In genomic region chr6:21310736-21311135, GRCh38 we compare ENCODE assay signal across 33 cellular contexts.
DNase-seq lines count a peak whose midpoint lies in the region; ATAC-seq and TF ChIP-seq lines count a peak whose summit lies in the region.
"Had no signal": no experiment of that assay in that cellular context is flagged by ENCODE, and none has a peak within 500 bp of the region (broad histone marks: within the 10 kb centered on the region; RNA-seq: fewer than 3 reads in every experiment).

No MANE protein-coding gene starts in this region.

- H2BK12ac ChIP-seq in H9 (ENCODE audit: insufficient read length, low read depth, low read length): no peak overlapping the region

- H3K9me2 ChIP-seq in neural cell (ENCODE audit: insufficient read depth, low read length): no peaks in the 10 kb centered on the region

- H4K5ac ChIP-seq in H9 (ENCODE audit: insufficient read length, low read depth, low read length): no peak overlapping the region

- no peak overlapping the region for H2BK20ac ChIP-seq in H9 (ENCODE audit: low read depth, low read length, poor library complexity, severe bottlenecking)

- H3K9me3 Mint-ChIP-seq in H9 (no peaks in the 10 kb centered on the region), brain (no peaks in the 10 kb centered on the region)
- H3K9me3 Mint-ChIP-seq: CD14-positive monocyte; CD4-positive, alpha-beta memory T cell; CD4-positive, alpha-beta T cell; CD8-positive, alpha-beta T cell had no signal

- no peak overlapping the region for H3K4me2 ChIP-seq in H9 (ENCODE audit: insufficient read depth, insufficient read length, low read length)
- no peak overlapping the region for H3K4me2 ChIP-seq in neural cell (ENCODE audit: low read length)
- H3K4me2 ChIP-seq: A549; BLaER1; BLaER1 treated with 17β-estradiol and CSF1 and Interleukin-3, amounts not matched to agents 10 nM and 100 nM had no signal

- no peaks in the 10 kb centered on the region for H3K23me2 ChIP-seq in H9 (ENCODE audit: insufficient read length, low read depth, low read length, poor library complexity, severe bottlenecking)

- H3K56ac ChIP-seq in H9 (ENCODE audit: insufficient read length, low read depth, low read length): no peak overlapping the region

- no peak for TF ChIP-seq EP300 in neural cell (conservative IDR thresholded peaks at IDR 0.05; ENCODE audit: poor library complexity, severe bottlenecking)

- no peak overlapping the region for H2AFZ ChIP-seq in H9 (ENCODE audit: low read length)
- no peak overlapping the region for H2AFZ ChIP-seq in neural cell (ENCODE audit: low read depth, low read length)

- H2BK120ac ChIP-seq in H9 (ENCODE audit: low read depth, low read length, poor library complexity, severe bottlenecking): no peak overlapping the region

- H3K9ac ChIP-seq in H9 (ENCODE audit: extremely low read depth, insufficient read length, low read length) (no peak overlapping the region), neural cell (ENCODE audit: low read length) (no peak overlapping the region)
- H3K9ac ChIP-seq: BLaER1; BLaER1 treated with 17β-estradiol and CSF1 and Interleukin-3, amounts not matched to agents 10 nM and 100 nM had no signal

- H3T11ph ChIP-seq in H9 (ENCODE audit: low read length): no peak overlapping the region

- H3K4me1 Mint-ChIP-seq in H9 (peaks cover 9 to 11% of the 10 kb centered on the region in 2 experiments), brain (peaks cover 48% of the 10 kb centered on the region)
- H3K4me1 Mint-ChIP-seq: B cell; CD4-positive, alpha-beta memory T cell; CD4-positive, CD25-positive, alpha-beta regulatory T cell; CD8-positive, alpha-beta memory T cell had no signal

- peak overlapping the region; percentile 32 for H3K4me3 ChIP-seq in neural cell (ENCODE audit: low read length)
- H3K4me3 ChIP-seq: A549; BLaER1; BLaER1 treated with 17β-estradiol and CSF1 and Interleukin-3, amounts not matched to agents 10 nM and 100 nM had no signal

- H3K79me1 ChIP-seq in H9 (ENCODE audit: insufficient read depth, low read depth, low read length, poor library complexity, severe bottlenecking): no peaks in the 10 kb centered on the region

- H3F3A ChIP-seq in neural cell (ENCODE audit: insufficient read depth, low read length, poor library complexity, severe bottlenecking): no peaks in the 10 kb centered on the region

- H3K27me3 Mint-ChIP-seq in H9 (ENCODE audit: low read depth): no peaks in the 10 kb centered on the region; the same call in 1 of the 2 replicates
- H3K27me3 Mint-ChIP-seq in brain: no peaks in the 10 kb centered on the region
- H3K27me3 Mint-ChIP-seq: CD4-positive, alpha-beta memory T cell had no signal

- no peak for TF ChIP-seq RAD21 in neural cell (conservative IDR thresholded peaks at IDR 0.05)

- H3K79me2 ChIP-seq in H9 (ENCODE audit: insufficient read depth, low read length) (no peaks in the 10 kb centered on the region), neural cell (replicated peaks; ENCODE audit: insufficient read depth, low read length) (no peaks in the 10 kb centered on the region)

- DNase-seq in H9 (no peak), retina (peak; percentile 65), mucosa of gallbladder (ENCODE audit: low spot score) (no peak), NCI-H187 (lab: John Stamatoyannopoulos, UW) (no peak), NCI-H226 (no peak)
- DNase-seq: 8988T; ACHN; AML-193; BE2C; Caco-2; Calu3; CD4-positive, alpha-beta memory T cell; CD4-positive, alpha-beta T cell; CD4-positive, CD25-positive, alpha-beta regulatory T cell; CD8-positive, alpha-beta memory T cell; CD8-positive, alpha-beta T cell; COR-L47; DMS 273 treated with DMSO at 0.1 percent for 48 hours; DMS153; DMS53; DMS79; DND-41; EL had no signal

- no peak overlapping the region for H2BK15ac ChIP-seq in H9 (ENCODE audit: low read depth, low read length)

- H2BK5ac ChIP-seq in H9 (ENCODE audit: insufficient read length, low read length): no peak overlapping the region

- no peak overlapping the region for H3K27ac ChIP-seq in H9 (ENCODE audit: insufficient read length, low read depth, low read length)
- peak overlapping the region; percentile 65 for H3K27ac ChIP-seq in neural cell (ENCODE audit: low read length)
- H3K27ac ChIP-seq: 22Rv1; A549; BLaER1; BLaER1 treated with 17β-estradiol and CSF1 and Interleukin-3, amounts not matched to agents 10 nM and 100 nM; C4-2B had no signal

- H3K27me3 ChIP-seq in H9 (ENCODE audit: insufficient read depth, low read length) (no peaks in the 10 kb centered on the region), neural cell (ENCODE audit: insufficient read depth, low read depth, low read length) (no peaks in the 10 kb centered on the region)
- H3K27me3 ChIP-seq: BE2C; BLaER1; BLaER1 treated with 17β-estradiol and CSF1 and Interleukin-3, amounts not matched to agents 10 nM and 100 nM had no signal

- TF ChIP-seq CTCF in H9 (conservative IDR thresholded peaks at IDR 0.05) (no peak), brain (conservative IDR thresholded peaks at IDR 0.05) (no peak), neural cell (IDR thresholded peaks at IDR 0.05; ENCODE audit: poor library complexity, severe bottlenecking) (no peak)

- H3K36me3 Mint-ChIP-seq in H9 (ENCODE audit: insufficient read depth in 1 of 3, low read depth in 3 of 3) (no peaks in the 10 kb centered on the region), brain (no peaks in the 10 kb centered on the region)
- H3K36me3 Mint-ChIP-seq: CD14-positive monocyte; CD4-positive, alpha-beta memory T cell; CD4-positive, CD25-positive, alpha-beta regulatory T cell; CD8-positive, alpha-beta memory T cell; CD8-positive, alpha-beta T cell had no signal

- no peak overlapping the region for H3K4ac ChIP-seq in H9 (ENCODE audit: low read depth, low read length)

- H3K27ac Mint-ChIP-seq in H9 (peak overlapping the region in 2 of 3 experiments; percentile 23 to 66; a peak in 2 of 7 replicates), brain (peak overlapping the region in 4 of 5 experiments; percentile 16 to 97 (median 74))
- H3K27ac Mint-ChIP-seq: B cell; CD14-positive monocyte; CD4-positive, alpha-beta memory T cell; CD4-positive, alpha-beta T cell; CD4-positive, CD25-positive, alpha-beta regulatory T cell; CD8-positive, alpha-beta memory T cell; CD8-positive, alpha-beta T cell had no signal

- no peaks in the 10 kb centered on the region for H3K36me3 ChIP-seq in neural cell (ENCODE audit: insufficient read depth, low read length)
- H3K36me3 ChIP-seq: BE2C; BLaER1; BLaER1 treated with 17β-estradiol and CSF1 and Interleukin-3, amounts not matched to agents 10 nM and 100 nM had no signal

- H4K91ac ChIP-seq in H9 (ENCODE audit: insufficient read length, low read depth, low read length): no peak overlapping the region

- WGBS in H9 (ENCODE audit: extremely low coverage, insufficient read length, low lambda C conversion rate): no CpG with 5 or more reads among the region's 10 CpGs

- no peak overlapping the region for H3K4me3 Mint-ChIP-seq in H9
- H3K4me3 Mint-ChIP-seq in brain: peak overlapping the region in 3 of 5 experiments; percentile 23 to 50 (median 23)
- H3K4me3 Mint-ChIP-seq: B cell; CD14-positive monocyte; CD4-positive, alpha-beta memory T cell; CD4-positive, alpha-beta T cell; CD4-positive, CD25-positive, alpha-beta regulatory T cell; CD8-positive, alpha-beta memory T cell; CD8-positive, alpha-beta T cell had no signal

- H4K8ac ChIP-seq in H9 (replicated peaks; ENCODE audit: insufficient read length, low read depth, low read length): no peak overlapping the region

- no peak for ATAC-seq in GM18858 (IDR thresholded peaks at IDR 0.05; ENCODE audit: unreplicated experiment)
- ATAC-seq: A549; CD8-positive, alpha-beta T cell had no signal

- H3K14ac ChIP-seq in H9 (ENCODE audit: insufficient read depth, low read length): no peak overlapping the region

- H3K9me3 ChIP-seq in H9 (ENCODE audit: control insufficient read depth, low read depth, low read length): no peaks in the 10 kb centered on the region
- no peaks in the 10 kb centered on the region for H3K9me3 ChIP-seq in neural cell (ENCODE audit: low read length)
- H3K9me3 ChIP-seq: A549; BE2C; BLaER1; BLaER1 treated with 17β-estradiol and CSF1 and Interleukin-3, amounts not matched to agents 10 nM and 100 nM; Caco-2 had no signal

- no peak overlapping the region for H3K18ac ChIP-seq in H9 (ENCODE audit: insufficient read length, low read depth, low read length)

- H3K23ac ChIP-seq in H9 (ENCODE audit: insufficient read length, low read depth, low read length): no peak overlapping the region

- H2AK5ac ChIP-seq in H9 (ENCODE audit: insufficient read length, low read length): no peak overlapping the region

- H3K4me1 ChIP-seq in H9 (ENCODE audit: insufficient read depth, low read length): peaks cover 2% of the 10 kb centered on the region; the same call in 1 of the 2 replicates
- H3K4me1 ChIP-seq: A549; BE2C; BLaER1; BLaER1 treated with 17β-estradiol and CSF1 and Interleukin-3, amounts not matched to agents 10 nM and 100 nM; Caco-2 had no signal

- no peaks in the 10 kb centered on the region for H4K20me1 ChIP-seq in H9 (ENCODE audit: control insufficient read depth, insufficient read depth, insufficient read length)
- no peaks in the 10 kb centered on the region for H4K20me1 ChIP-seq in neural cell (ENCODE audit: insufficient read depth)
- H4K20me1 ChIP-seq: BLaER1; BLaER1 treated with 17β-estradiol and CSF1 and Interleukin-3, amounts not matched to agents 10 nM and 100 nM had no signal

TF ChIP-seq in neural cell, 6 proteins besides CTCF, POLR2A, EP300 and RAD21 (continues in another document):
- TF ChIP-seq EZH2 (IDR thresholded peaks at IDR 0.05; ENCODE audit: borderline replicate concordance, insufficient read depth, low read length, poor library complexity, severe bottlenecking): no peak
- TF ChIP-seq TAF1 (IDR thresholded peaks at IDR 0.05; ENCODE audit: low read depth): no peak

Comparison
In these comparisons a context has a peak if more than half of its experiments do, and no peak if none do; other contexts are left out.
1. H3K4me3 Mint-ChIP-seq: peak in brain (3 of 5); none in H9 (0 of 2).